In genomic region chr9:14499976-14500375, GRCh38 we compare ENCODE assay signal across 2 cellular contexts.
TF ChIP-seq lines count a peak whose summit lies in the region.

No MANE protein-coding gene starts in this region.

TF ChIP-seq in HepG2, 621 proteins besides CTCF, POLR2A, EP300 and RAD21:
- TF ChIP-seq ZNF768 (CRISPR knock-in tag; IDR thresholded peaks at IDR 0.05) = peak; percentile 34; the same call in 1 of the 2 replicates
- no peak for TF ChIP-seq ZMYM3 (CRISPR knock-in tag; IDR thresholded peaks at IDR 0.05)

TF ChIP-seq in H1, 55 proteins besides CTCF, POLR2A, EP300 and RAD21:
- TF ChIP-seq SP4 (IDR thresholded peaks at IDR 0.05; ENCODE audit: low read length) = no peak
- TF ChIP-seq KDM1A (IDR thresholded peaks at IDR 0.05; ENCODE audit: borderline replicate concordance, low read length) = peak; percentile 90
- TF ChIP-seq JUND (IDR thresholded peaks at IDR 0.05; ENCODE audit: low read length) = no peak
